In the genomic region with DNA sequence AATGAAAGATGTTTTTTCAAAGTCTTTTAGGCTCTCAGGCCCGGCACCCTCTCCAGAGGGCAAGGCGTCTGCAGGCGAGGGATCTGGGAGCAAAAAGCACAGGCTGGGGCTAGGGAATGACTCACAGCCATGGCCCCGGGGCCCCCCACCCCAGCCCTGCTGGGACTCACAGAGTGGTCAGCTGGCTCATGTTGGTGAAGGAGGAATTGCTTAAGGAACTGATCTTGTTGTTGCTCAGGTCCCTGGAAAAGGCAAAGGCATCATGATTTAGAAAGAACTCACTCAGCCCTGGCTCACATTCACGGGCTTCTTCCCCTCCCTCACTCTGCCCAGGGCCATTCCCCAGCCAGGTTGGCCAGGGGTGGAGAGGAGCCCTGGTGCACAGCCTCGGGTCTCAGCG, we compare ENCODE assay signal across 14 cellular contexts.
A peak's percentile ranks its signal among the peaks of the same experiment; 100 is the strongest.
DNase-seq lines count a peak whose midpoint lies in the region; ATAC-seq lines count a peak whose summit lies in the region.
"Had no signal": no experiment of that assay in that cellular context is flagged by ENCODE, and none has a peak within 500 bp of the region (broad histone marks: within the 10 kb centered on the region; RNA-seq: fewer than 3 reads in every experiment).

No MANE protein-coding gene starts in this region.

- H3K27ac Mint-ChIP-seq in activated naive CD8-positive, alpha-beta T cell treated with anti-CD3 and anti-CD28 coated beads, Interleukin-2, amount 10 ng/mL, durations not matched to agents 7 days and 5 days: no peak overlapping the region
- no peak overlapping the region for H3K27ac Mint-ChIP-seq in activated naive CD8-positive, alpha-beta T cell treated with anti-CD3 and anti-CD28 coated beads for 36 hours
- H3K27ac Mint-ChIP-seq: HFFc6 had no signal

- no peak for ATAC-seq in activated naive CD8-positive, alpha-beta T cell treated with anti-CD3 and anti-CD28 coated beads, Interleukin-2, amount 10 ng/mL, durations not matched to agents 7 days and 5 days (ENCODE audit: low read depth)
- no peak for ATAC-seq in HG02571 (IDR thresholded peaks at IDR 0.05; ENCODE audit: unreplicated experiment)

- peaks cover 10% of the 10 kb centered on the region for H3K4me1 Mint-ChIP-seq in activated naive CD8-positive, alpha-beta T cell treated with anti-CD3 and anti-CD28 coated beads, Interleukin-2, amount 10 ng/mL, durations not matched to agents 7 days and 5 days
- H3K4me1 Mint-ChIP-seq in activated naive CD8-positive, alpha-beta T cell treated with anti-CD3 and anti-CD28 coated beads for 36 hours: peaks cover 11% of the 10 kb centered on the region

- peaks cover 21% of the 10 kb centered on the region for H3K27me3 Mint-ChIP-seq in activated naive CD8-positive, alpha-beta T cell treated with anti-CD3 and anti-CD28 coated beads, Interleukin-2, amount 10 ng/mL, durations not matched to agents 7 days and 5 days
- H3K27me3 Mint-ChIP-seq in activated naive CD8-positive, alpha-beta T cell treated with anti-CD3 and anti-CD28 coated beads for 36 hours: peaks cover 6% of the 10 kb centered on the region

- H3K9me3 Mint-ChIP-seq in activated naive CD8-positive, alpha-beta T cell treated with anti-CD3 and anti-CD28 coated beads, Interleukin-2, amount 10 ng/mL, durations not matched to agents 7 days and 5 days: no peaks in the 10 kb centered on the region
- no peaks in the 10 kb centered on the region for H3K9me3 Mint-ChIP-seq in activated naive CD8-positive, alpha-beta T cell treated with anti-CD3 and anti-CD28 coated beads for 36 hours
- H3K9me3 Mint-ChIP-seq: CD8-positive, alpha-beta memory T cell; H9; HFFc6 had no signal

- POLR2A ChIA-PET in activated naive CD8-positive, alpha-beta T cell treated with anti-CD3 and anti-CD28 coated beads, Interleukin-2, amount 10 ng/mL, durations not matched to agents 7 days and 5 days (lab: Charles Lee): no interaction called here

- DNase-seq in activated naive CD8-positive, alpha-beta T cell treated with anti-CD3 and anti-CD28 coated beads, Interleukin-2, amount 10 ng/mL, durations not matched to agents 7 days and 5 days: peak; percentile 14
- DNase-seq in activated naive CD8-positive, alpha-beta T cell treated with anti-CD3 and anti-CD28 coated beads for 36 hours: no peak
- DNase-seq in T1000 (lab: John Stamatoyannopoulos, UW): peak; percentile 16
- DNase-seq in islet precursor cell: peak; percentile 75
- no peak for DNase-seq in NCI-H1436 treated with DMSO at 0.1 percent for 48 hours (lab: John Stamatoyannopoulos, UW)
- DNase-seq in stimulated activated CD4-positive, alpha-beta T cell treated with anti-CD3 and anti-CD28 coated beads, Interleukin-4, amount 100 ng/mL, for 1 hour: no peak
- DNase-seq in activated effector memory CD4-positive, alpha-beta T cell treated with anti-CD3 and anti-CD28 coated beads, Interleukin-2, amount 50 U/mL, for 16 hours: no peak
- DNase-seq: Caco-2; CD8-positive, alpha-beta memory T cell; DND-41; GM23248; H9; HFFc6 had no signal

- no peak overlapping the region for H3K4me3 Mint-ChIP-seq in activated naive CD8-positive, alpha-beta T cell treated with anti-CD3 and anti-CD28 coated beads, Interleukin-2, amount 10 ng/mL, durations not matched to agents 7 days and 5 days
- no peak overlapping the region for H3K4me3 Mint-ChIP-seq in activated naive CD8-positive, alpha-beta T cell treated with anti-CD3 and anti-CD28 coated beads for 36 hours
- H3K4me3 Mint-ChIP-seq: CD8-positive, alpha-beta memory T cell; H9; HFFc6 had no signal

- H3K36me3 Mint-ChIP-seq in activated naive CD8-positive, alpha-beta T cell treated with anti-CD3 and anti-CD28 coated beads, Interleukin-2, amount 10 ng/mL, durations not matched to agents 7 days and 5 days: no peaks in the 10 kb centered on the region
- H3K36me3 Mint-ChIP-seq in activated naive CD8-positive, alpha-beta T cell treated with anti-CD3 and anti-CD28 coated beads for 36 hours: no peaks in the 10 kb centered on the region
- H3K36me3 Mint-ChIP-seq: CD8-positive, alpha-beta memory T cell had no signal

Comparison
In these comparisons a context has a peak if more than half of its experiments do, and no peak if none do; other contexts are left out.
1. DNase-seq: peak in activated naive CD8-positive, alpha-beta T cell treated with anti-CD3 and anti-CD28 coated beads, Interleukin-2, amount 10 ng/mL, durations not matched to agents 7 days and 5 days (single experiment), T1000 (single experiment) and islet precursor cell (single experiment); none in activated naive CD8-positive, alpha-beta T cell treated with anti-CD3 and anti-CD28 coated beads for 36 hours (single experiment), NCI-H1436 treated with DMSO at 0.1 percent for 48 hours (single experiment), stimulated activated CD4-positive, alpha-beta T cell treated with anti-CD3 and anti-CD28 coated beads, Interleukin-4, amount 100 ng/mL, for 1 hour (single experiment) and activated effector memory CD4-positive, alpha-beta T cell treated with anti-CD3 and anti-CD28 coated beads, Interleukin-2, amount 50 U/mL, for 16 hours (single experiment).